In genomic region chr4:2501034-2501594, GRCh38 we compare ENCODE assay signal across 23 cellular contexts. TPM values are rescaled to one million over a fixed set of nuclear protein-coding genes. Genes with fewer than 3 reads are reported as not detected.
DNase-seq lines count a peak whose midpoint lies in the region; ATAC-seq and TF ChIP-seq lines count a peak whose summit lies in the region.
"Had no signal": no experiment of that assay in that cellular context is flagged by ENCODE, and none has a peak within 500 bp of the region (broad histone marks: within the 10 kb centered on the region; RNA-seq: fewer than 3 reads in every experiment).

No MANE protein-coding gene starts in this region.

- H3K27ac Mint-ChIP-seq in activated naive CD8-positive, alpha-beta T cell: peak overlapping the region; percentile 46
- no peak overlapping the region for H3K27ac Mint-ChIP-seq in activated naive CD8-positive, alpha-beta T cell treated with anti-CD3 and anti-CD28 coated beads for 36 hours
- H3K27ac Mint-ChIP-seq in GM23338 (no peak overlapping the region), endothelial cell (ENCODE audit: unreplicated experiment) (no peak overlapping the region)
- peak overlapping the region; percentile 89 for H3K27ac Mint-ChIP-seq in stimulated activated naive B cell treated with anti-CD40 and anti-IgM and Interleukin-4, amounts not matched to agents 10 μg/mL and 1 μg/mL and 100 μg/mL, for 72 hours
- H3K27ac Mint-ChIP-seq: activated naive CD8-positive, alpha-beta T cell treated with anti-CD3 and anti-CD28 coated beads, Interleukin-2, amount 10 ng/mL, durations not matched to agents 7 days and 5 days had no signal

- peaks cover 7% of the 10 kb centered on the region for H3K36me3 Mint-ChIP-seq in activated naive CD8-positive, alpha-beta T cell
- peaks cover 30% of the 10 kb centered on the region for H3K36me3 Mint-ChIP-seq in activated naive CD8-positive, alpha-beta T cell treated with anti-CD3 and anti-CD28 coated beads for 36 hours
- H3K36me3 Mint-ChIP-seq in GM23338 (ENCODE audit: low read depth) (peaks cover 79% of the 10 kb centered on the region), endothelial cell (ENCODE audit: low read depth, unreplicated experiment) (peaks cover 25% of the 10 kb centered on the region)
- H3K36me3 Mint-ChIP-seq in stimulated activated naive B cell treated with anti-CD40 and anti-IgM and Interleukin-4, amounts not matched to agents 10 μg/mL and 1 μg/mL and 100 μg/mL, for 72 hours: peaks cover 22 to 40% of the 10 kb centered on the region in 2 donors

- ATAC-seq in GM23338: no peak
- no peak for ATAC-seq in stimulated activated naive B cell treated with anti-CD40 and anti-IgM and Interleukin-4, amounts not matched to agents 10 μg/mL and 1 μg/mL and 100 μg/mL, for 72 hours (replicated peaks)
- no peak for ATAC-seq in HG02759 (IDR thresholded peaks at IDR 0.05; ENCODE audit: unreplicated experiment)
- ATAC-seq: left colon had no signal

- H3K27ac ChIP-seq in GM23338 (ENCODE audit: low read depth) (0 out of 2 replicates have a peak overlapping the region, but pooled peaks have one; percentile 14), thyroid gland (no peak overlapping the region)
- H3K27ac ChIP-seq: heart right ventricle, skin epidermis, thoracic aorta, WERI-Rb-1 had no signal

- H3F3A ChIP-seq in GM23338 (replicated peaks; ENCODE audit: low read depth): peaks cover 11% of the 10 kb centered on the region; the same call in 1 of the 2 replicates

- intact Hi-C loops in thyroid gland (cut with DNase I): no loop called here

- no peak overlapping the region for H3K4me3 ChIP-seq in GM23338
- no peak overlapping the region for H3K4me3 ChIP-seq in thyroid gland (replicated peaks in 1 of 3)
- H3K4me3 ChIP-seq: heart right ventricle, MG63, skin epidermis, thoracic aorta had no signal

- H3K27me3 ChIP-seq in GM23338 (ENCODE audit: insufficient read depth) (no peaks in the 10 kb centered on the region), thyroid gland (no peaks in the 10 kb centered on the region)
- H3K27me3 ChIP-seq: heart right ventricle, MG63 had no signal

- no peaks in the 10 kb centered on the region for H3K9me3 Mint-ChIP-seq in activated naive CD8-positive, alpha-beta T cell (ENCODE audit: low read depth)
- H3K9me3 Mint-ChIP-seq in activated naive CD8-positive, alpha-beta T cell treated with anti-CD3 and anti-CD28 coated beads for 36 hours: no peaks in the 10 kb centered on the region
- no peaks in the 10 kb centered on the region for H3K9me3 Mint-ChIP-seq in GM23338
- no peaks in the 10 kb centered on the region for H3K9me3 Mint-ChIP-seq in endothelial cell (ENCODE audit: unreplicated experiment)
- no peaks in the 10 kb centered on the region for H3K9me3 Mint-ChIP-seq in stimulated activated naive B cell treated with anti-CD40 and anti-IgM and Interleukin-4, amounts not matched to agents 10 μg/mL and 1 μg/mL and 100 μg/mL, for 72 hours
- H3K9me3 Mint-ChIP-seq: activated naive CD8-positive, alpha-beta T cell treated with anti-CD3 and anti-CD28 coated beads, Interleukin-2, amount 10 ng/mL, durations not matched to agents 7 days and 5 days had no signal

- peaks cover 82% of the 10 kb centered on the region for H3K79me2 ChIP-seq in GM23338 (replicated peaks; ENCODE audit: insufficient read depth)

- no peaks in the 10 kb centered on the region for H3K27me3 Mint-ChIP-seq in activated naive CD8-positive, alpha-beta T cell
- H3K27me3 Mint-ChIP-seq in activated naive CD8-positive, alpha-beta T cell treated with anti-CD3 and anti-CD28 coated beads for 36 hours: no peaks in the 10 kb centered on the region
- H3K27me3 Mint-ChIP-seq in GM23338 (ENCODE audit: insufficient read depth, low read depth, poor library complexity): no peaks in the 10 kb centered on the region
- no peaks in the 10 kb centered on the region for H3K27me3 Mint-ChIP-seq in endothelial cell (ENCODE audit: unreplicated experiment)
- H3K27me3 Mint-ChIP-seq in stimulated activated naive B cell treated with anti-CD40 and anti-IgM and Interleukin-4, amounts not matched to agents 10 μg/mL and 1 μg/mL and 100 μg/mL, for 72 hours: no peaks in the 10 kb centered on the region
- H3K27me3 Mint-ChIP-seq: activated naive CD8-positive, alpha-beta T cell treated with anti-CD3 and anti-CD28 coated beads, Interleukin-2, amount 10 ng/mL, durations not matched to agents 7 days and 5 days had no signal

- H3K4me1 Mint-ChIP-seq in activated naive CD8-positive, alpha-beta T cell (ENCODE audit: low read depth): peaks cover 6% of the 10 kb centered on the region
- H3K4me1 Mint-ChIP-seq in activated naive CD8-positive, alpha-beta T cell treated with anti-CD3 and anti-CD28 coated beads for 36 hours: peaks cover 7% of the 10 kb centered on the region
- H3K4me1 Mint-ChIP-seq in GM23338: no peaks in the 10 kb centered on the region
- H3K4me1 Mint-ChIP-seq in endothelial cell (ENCODE audit: unreplicated experiment): no peaks in the 10 kb centered on the region
- H3K4me1 Mint-ChIP-seq in stimulated activated naive B cell treated with anti-CD40 and anti-IgM and Interleukin-4, amounts not matched to agents 10 μg/mL and 1 μg/mL and 100 μg/mL, for 72 hours: peaks cover 15 to 19% of the 10 kb centered on the region in 2 donors

- H3K4me1 ChIP-seq in GM23338 (ENCODE audit: insufficient read depth): no peaks in the 10 kb centered on the region
- H3K4me1 ChIP-seq in thyroid gland: peaks cover 0 to 11% of the 10 kb centered on the region in 2 donors

- no peak for TF ChIP-seq POLR2A in thyroid gland (IDR thresholded peaks at IDR 0.05)

- TF ChIP-seq CTCF in GM23338 (conservative IDR thresholded peaks at IDR 0.05; ENCODE audit: low read depth in 2 of 2) (no peak), endothelial cell (IDR thresholded peaks at IDR 0.05; ENCODE audit: unreplicated experiment) (no peak), thyroid gland (IDR thresholded peaks at IDR 0.05) (no peak)

- H3K36me3 ChIP-seq in GM23338 (ENCODE audit: insufficient read depth) (peaks cover 61% of the 10 kb centered on the region), thyroid gland (peaks cover 35 to 37% of the 10 kb centered on the region in 2 donors)

- no peaks in the 10 kb centered on the region for H3K9me2 ChIP-seq in GM23338 (ENCODE audit: insufficient read depth)

- DNase-seq in activated naive CD8-positive, alpha-beta T cell treated with anti-CD3 and anti-CD28 coated beads for 36 hours: no peak
- no peak for DNase-seq in GM23338 (ENCODE audit: low spot score)
- DNase-seq in endothelial cell (ENCODE audit: low spot score): no peak
- no peak for DNase-seq in stimulated activated naive B cell treated with anti-CD40 and anti-IgM and Interleukin-4, amounts not matched to agents 10 μg/mL and 1 μg/mL and 100 μg/mL, for 72 hours
- DNase-seq in Ammon's horn (ENCODE audit: low spot score): no peak
- no peak for DNase-seq in thyroid gland
- DNase-seq: activated naive CD8-positive, alpha-beta T cell treated with anti-CD3 and anti-CD28 coated beads, Interleukin-2, amount 10 ng/mL, durations not matched to agents 7 days and 5 days; C1 segment of cervical spinal cord; central memory CD4-positive, alpha-beta T cell; DMS 273 treated with DMSO at 0.1 percent for 48 hours; heart right ventricle; KBM-7; left colon; MG63; NCI-H1417 treated with DMSO at 0.1 percent for 48 hours; NCI-H2081 treated with DMSO at 0.1 percent for 48 hours; nucleus accumbens; OCI-M1; WERI-Rb-1 had no signal

- H4K20me1 ChIP-seq in GM23338 (replicated peaks; ENCODE audit: insufficient read depth): peaks cover 55% of the 10 kb centered on the region

- H3K4me3 Mint-ChIP-seq in activated naive CD8-positive, alpha-beta T cell: no peak overlapping the region
- no peak overlapping the region for H3K4me3 Mint-ChIP-seq in activated naive CD8-positive, alpha-beta T cell treated with anti-CD3 and anti-CD28 coated beads for 36 hours
- no peak overlapping the region for H3K4me3 Mint-ChIP-seq in GM23338
- peak overlapping the region; percentile 19 for H3K4me3 Mint-ChIP-seq in endothelial cell (ENCODE audit: unreplicated experiment)
- H3K4me3 Mint-ChIP-seq in stimulated activated naive B cell treated with anti-CD40 and anti-IgM and Interleukin-4, amounts not matched to agents 10 μg/mL and 1 μg/mL and 100 μg/mL, for 72 hours: no peak overlapping the region
- H3K4me3 Mint-ChIP-seq: activated naive CD8-positive, alpha-beta T cell treated with anti-CD3 and anti-CD28 coated beads, Interleukin-2, amount 10 ng/mL, durations not matched to agents 7 days and 5 days had no signal

- H3K9me3 ChIP-seq in thyroid gland: no peaks in the 10 kb centered on the region
- H3K9me3 ChIP-seq: heart right ventricle, MG63, thoracic aorta had no signal

- 91 to 100% methylated on average over 3 of the region's 7 CpGs for WGBS in thyroid gland, 2 donors

- no peak overlapping the region for H3K4me2 ChIP-seq in GM23338

- no peak overlapping the region for H2AFZ ChIP-seq in GM23338

TF ChIP-seq in GM23338, 12 proteins besides CTCF, POLR2A, EP300 and RAD21:
- TF ChIP-seq POLR2AphosphoS5 (IDR thresholded peaks at IDR 0.05; ENCODE audit: low read depth) (0 out of 2 replicates have a peak, but pooled peaks have one; percentile 5), CREB1 (CRISPR knock-in tag; IDR thresholded peaks at IDR 0.05; ENCODE audit: low read depth) (no peak), ZNF114 (CRISPR knock-in tag; IDR thresholded peaks at IDR 0.05) (no peak)

RNA-seq across cellular contexts. Expression of gene RNF4, which starts 32.2 kb away (rescaled TPM):
- total RNA-seq in activated naive CD8-positive, alpha-beta T cell treated with anti-CD3 and anti-CD28 coated beads for 36 hours: 10 to 100 TPM; 93.3 to 94.5 TPM
- total RNA-seq in GM23338 (2014; rRNA removed; shearing (Covaris generic)): 77.2 and 87.5 TPM in 2 replicates
- polyA plus RNA-seq in GM23338 (2016; fragmentation: Nextera tagmentation; extraction: Ambion mirVana): 42.5 and 47.7 TPM in 2 replicates
- 65.0 TPM for total RNA-seq in endothelial cell (ENCODE audit: unreplicated experiment)
- 10 to 100 TPM; 32.8 to 52.0 (median 43.0) TPM for total RNA-seq in thyroid gland

RNA-seq across cellular contexts. Expression of gene FAM193A, which starts 35.3 kb away (rescaled TPM):
- total RNA-seq in activated naive CD8-positive, alpha-beta T cell treated with anti-CD3 and anti-CD28 coated beads for 36 hours: 10 to 100 TPM; 18.9 TPM
- 20.8 and 22.9 TPM in 2 replicates for total RNA-seq in GM23338 (2014; rRNA removed; shearing (Covaris generic))
- 8.5 and 12.0 TPM in 2 replicates for polyA plus RNA-seq in GM23338 (2016; fragmentation: Nextera tagmentation; extraction: Ambion mirVana)
- 33.7 TPM for total RNA-seq in endothelial cell (ENCODE audit: unreplicated experiment)
- 10 to 100 TPM; 22.4 to 36.7 (median 30.3) TPM for total RNA-seq in thyroid gland

Comparison
In these comparisons a context has a peak if more than half of its experiments do, and no peak if none do; other contexts are left out.
1. H3K27ac Mint-ChIP-seq: peak in activated naive CD8-positive, alpha-beta T cell (single experiment) and stimulated activated naive B cell treated with anti-CD40 and anti-IgM and Interleukin-4, amounts not matched to agents 10 μg/mL and 1 μg/mL and 100 μg/mL, for 72 hours (single experiment); none in activated naive CD8-positive, alpha-beta T cell treated with anti-CD3 and anti-CD28 coated beads for 36 hours (single experiment), GM23338 (single experiment) and endothelial cell (single experiment).